In genomic region chr1:114540202-114540601, GRCh38 we compare ENCODE assay signal across 3 cellular contexts.
TF ChIP-seq lines count a peak whose summit lies in the region.

No MANE protein-coding gene starts in this region.

TF ChIP-seq in SK-N-SH, 30 proteins besides CTCF, POLR2A, EP300 and RAD21 (continued from another document):
- TF ChIP-seq FOXM1 (IDR thresholded peaks at IDR 0.05; ENCODE audit: low read depth) (no peak), TEAD4 (IDR thresholded peaks at IDR 0.05; ENCODE audit: borderline replicate concordance, insufficient read depth) (no peak), GATA2 (CRISPR knock-in tag; IDR thresholded peaks at IDR 0.05) (no peak), MXI1 (IDR thresholded peaks at IDR 0.05; ENCODE audit: low read depth, low read length) (no peak), GABPA (IDR thresholded peaks at IDR 0.05; ENCODE audit: low read depth) (no peak), FOSL2 (IDR thresholded peaks at IDR 0.05; ENCODE audit: borderline replicate concordance, low read depth) (no peak), NRF1 (IDR thresholded peaks at IDR 0.05; ENCODE audit: low read depth, low read length) (no peak), USF2 (IDR thresholded peaks at IDR 0.05; ENCODE audit: borderline replicate concordance, low read depth, low read length) (no peak), USF1 (IDR thresholded peaks at IDR 0.05; ENCODE audit: borderline replicate concordance, low read depth) (no peak), MAX (IDR thresholded peaks at IDR 0.05; ENCODE audit: low read depth) (no peak)
TF ChIP-seq in SK-N-SH: peak in this region for 0.

TF ChIP-seq in SK-N-SH treated with all-trans-retinoic acid at 6 μM for 48 hours, 23 proteins besides CTCF, POLR2A, EP300 and RAD21 (continued from another document):
- no peak for TF ChIP-seq ESRRG (CRISPR knock-in tag; IDR thresholded peaks at IDR 0.05)
- no peak for TF ChIP-seq OSR1 (CRISPR knock-in tag; IDR thresholded peaks at IDR 0.05)
- no peak for TF ChIP-seq CSDC2 (CRISPR knock-in tag; IDR thresholded peaks at IDR 0.05)
- TF ChIP-seq ZNF8 (CRISPR knock-in tag; IDR thresholded peaks at IDR 0.05) = no peak
- TF ChIP-seq CSRNP3 (CRISPR knock-in tag; IDR thresholded peaks at IDR 0.05) = no peak
- no peak for TF ChIP-seq BACH2 (CRISPR knock-in tag; IDR thresholded peaks at IDR 0.05; ENCODE audit: borderline replicate concordance)
- no peak for TF ChIP-seq PATZ1 (CRISPR knock-in tag; IDR thresholded peaks at IDR 0.05; ENCODE audit: borderline replicate concordance)
- no peak for TF ChIP-seq GLIS3 (CRISPR knock-in tag; IDR thresholded peaks at IDR 0.05)
- no peak for TF ChIP-seq TCF4 (CRISPR knock-in tag; IDR thresholded peaks at IDR 0.05; ENCODE audit: borderline replicate concordance)
- TF ChIP-seq PPARA (CRISPR knock-in tag; IDR thresholded peaks at IDR 0.05; ENCODE audit: borderline replicate concordance) = no peak
- no peak for TF ChIP-seq ZC3H10 (CRISPR knock-in tag; IDR thresholded peaks at IDR 0.05)
- TF ChIP-seq TOX (CRISPR knock-in tag; IDR thresholded peaks at IDR 0.05; ENCODE audit: borderline replicate concordance) = no peak
TF ChIP-seq in SK-N-SH treated with all-trans-retinoic acid at 6 μM for 48 hours: peak in this region for 0.

TF ChIP-seq in endothelial cell of umbilical vein, 7 proteins besides CTCF, POLR2A, EP300 and RAD21 (continued from another document):
- TF ChIP-seq POLR2AphosphoS5 (IDR thresholded peaks at IDR 0.05; ENCODE audit: insufficient read depth, low read depth, low read length) = no peak
TF ChIP-seq in endothelial cell of umbilical vein: peak in this region for 1.
